ENCODE assay signal across 25 cellular contexts in genomic region chr5:157285310-157286035, GRCh38. TPM values are rescaled to one million over a fixed set of nuclear protein-coding genes. Genes with fewer than 3 reads are reported as not detected.
DNase-seq lines count a peak whose midpoint lies in the region; ATAC-seq, FAIRE-seq and TF ChIP-seq lines count a peak whose summit lies in the region.
"Had no signal": no experiment of that assay in that cellular context is flagged by ENCODE, and none has a peak within 500 bp of the region (broad histone marks: within the 10 kb centered on the region; RNA-seq: fewer than 3 reads in every experiment).

No MANE protein-coding gene starts in this region.

- intact Hi-C loops in left ventricle myocardium superior (cut with micrococcal nuclease): no loop called here

- no peak for TF ChIP-seq CTCF in osteocyte (IDR thresholded peaks at IDR 0.05)

- H3K36me3 ChIP-seq in Karpas-422 (ENCODE audit: insufficient read depth, low read length): peaks cover 37% of the 10 kb centered on the region
- H3K36me3 ChIP-seq: colonic mucosa, suprapubic skin had no signal

- peaks cover 15% of the 10 kb centered on the region for H3K36me3 Mint-ChIP-seq in activated naive CD8-positive, alpha-beta T cell
- peaks cover 4% of the 10 kb centered on the region for H3K36me3 Mint-ChIP-seq in osteocyte (ENCODE audit: unreplicated experiment)

- no peaks in the 10 kb centered on the region for H3K27me3 Mint-ChIP-seq in activated naive CD8-positive, alpha-beta T cell
- H3K27me3 Mint-ChIP-seq in osteocyte (ENCODE audit: unreplicated experiment): no peaks in the 10 kb centered on the region

- no peak overlapping the region for H3K9ac ChIP-seq in Karpas-422 (ENCODE audit: low read length)

- DNase-seq in DMS79 treated with DMSO at 0.1 percent for 48 hours (lab: John Stamatoyannopoulos, UW) (peak; percentile 62), left ventricle myocardium superior (no peak), osteocyte (ENCODE audit: extremely low spot score, unreplicated experiment) (peak; percentile 51), frontal cortex (ENCODE audit: low spot score in 2 of 2) (no peak), Karpas-422 (no peak)
- DNase-seq: activated CD8-positive, alpha-beta T cell treated with anti-CD3 and anti-CD28 coated beads, Interleukin-2, amount 10 ng/mL, durations not matched to agents 7 days and 5 days; AML-193; colonic mucosa; KBM-7; kidney glomerular epithelial cell; mucosa of descending colon; MV-4-11; NCI-H2081; NCI-H510A; SIG-M5; stimulated activated CD4-positive, alpha-beta T cell treated with anti-CD3 and anti-CD28 coated beads, Interleukin-2, amount 100 ng/mL, for 24 hours; T-helper 2 cell; WERI-Rb-1 had no signal

- H3K4me2 ChIP-seq in Karpas-422 (ENCODE audit: low read depth, low read length, poor library complexity, severe bottlenecking): no peak overlapping the region

- peaks cover 34% of the 10 kb centered on the region for H3K4me1 ChIP-seq in Karpas-422 (ENCODE audit: low read length)
- H3K4me1 ChIP-seq: colonic mucosa, HAP-1, suprapubic skin had no signal

- FAIRE-seq in frontal cortex (lab: Jason Lieb, UNC): no peak
- FAIRE-seq: endothelial cell of umbilical vein had no signal

- H3K27ac Mint-ChIP-seq in activated naive CD8-positive, alpha-beta T cell: peak overlapping the region; percentile 41
- no peak overlapping the region for H3K27ac Mint-ChIP-seq in osteocyte (ENCODE audit: unreplicated experiment)
- H3K27ac Mint-ChIP-seq: activated CD8-positive, alpha-beta T cell treated with anti-CD3 and anti-CD28 coated beads, Interleukin-2, amount 10 ng/mL, durations not matched to agents 7 days and 5 days had no signal

- H4K20me1 ChIP-seq in Karpas-422 (ENCODE audit: insufficient read depth, low read depth, low read length): no peaks in the 10 kb centered on the region; the same call in 1 of the 2 replicates

- no peaks in the 10 kb centered on the region for H3K27me3 ChIP-seq in Karpas-422 (ENCODE audit: low read length)
- H3K27me3 ChIP-seq: colonic mucosa, suprapubic skin had no signal

- H3K9me3 Mint-ChIP-seq in activated naive CD8-positive, alpha-beta T cell (ENCODE audit: low read depth): peaks cover 4% of the 10 kb centered on the region
- no peaks in the 10 kb centered on the region for H3K9me3 Mint-ChIP-seq in osteocyte (ENCODE audit: unreplicated experiment)

- ATAC-seq in left ventricle myocardium superior (peak; percentile 24), HG02840 (IDR thresholded peaks at IDR 0.05; ENCODE audit: low FRiP score, unreplicated experiment) (no peak)
- ATAC-seq: activated CD8-positive, alpha-beta T cell treated with anti-CD3 and anti-CD28 coated beads, Interleukin-2, amount 10 ng/mL, durations not matched to agents 7 days and 5 days; mucosa of descending colon had no signal

- H3K4me1 Mint-ChIP-seq in activated naive CD8-positive, alpha-beta T cell (ENCODE audit: low read depth): peaks cover 86% of the 10 kb centered on the region
- peaks cover 19% of the 10 kb centered on the region for H3K4me1 Mint-ChIP-seq in osteocyte (ENCODE audit: unreplicated experiment)

- no peak overlapping the region for H3K27ac ChIP-seq in Karpas-422 (ENCODE audit: low read length)
- H3K27ac ChIP-seq: colonic mucosa, HL-60, suprapubic skin, WERI-Rb-1 had no signal

- no peak overlapping the region for H3K4me3 Mint-ChIP-seq in activated naive CD8-positive, alpha-beta T cell
- H3K4me3 Mint-ChIP-seq in osteocyte (ENCODE audit: unreplicated experiment): no peak overlapping the region
- H3K4me3 Mint-ChIP-seq: activated CD8-positive, alpha-beta T cell treated with anti-CD3 and anti-CD28 coated beads, Interleukin-2, amount 10 ng/mL, durations not matched to agents 7 days and 5 days; activated T-helper 1 cell treated with anti-CD3 and anti-CD28 coated beads, Interleukin-12 subunit alpha, Interleukin-12 subunit beta, Interleukin-2, Interleukin-4 antibody, amounts not matched to agents 30 ng/mL and 10 ng/mL and 1 ng/mL, durations not matched to agents 14 hours and 24 hours and 36 hours had no signal

- no peak overlapping the region for H2AFZ ChIP-seq in Karpas-422 (ENCODE audit: low read length)

- no peaks in the 10 kb centered on the region for H3K9me2 ChIP-seq in Karpas-422 (replicated peaks; ENCODE audit: insufficient read depth, low read length)

- peaks cover 78% of the 10 kb centered on the region for H3K79me2 ChIP-seq in Karpas-422 (ENCODE audit: low read length)

- no peak overlapping the region for H3K4me3 ChIP-seq in Karpas-422 (ENCODE audit: low read length)
- H3K4me3 ChIP-seq: colonic mucosa, HAP-1, mucosa of descending colon, suprapubic skin had no signal

- no peaks in the 10 kb centered on the region for H3K9me3 ChIP-seq in Karpas-422 (ENCODE audit: low read length)
- H3K9me3 ChIP-seq: colonic mucosa, HAP-1, mucosa of descending colon, suprapubic skin had no signal

RNA-seq across cellular contexts. Expression of gene CYFIP2, which starts 19.6 kb away (rescaled TPM):
- total RNA-seq in left ventricle myocardium superior: 33.3 TPM
- 26.4 and 33.4 TPM in 2 replicates for total RNA-seq in osteocyte
- total RNA-seq in frontal cortex: 71.7 TPM
- 355 and 517 TPM in 2 replicates for total RNA-seq in Karpas-422 (2014; rRNA removed; shearing (Covaris generic); ENCODE audit: low replicate concordance)

Comparison
In these comparisons a context has a peak if more than half of its experiments do, and no peak if none do; other contexts are left out.
1. DNase-seq: peak in DMS79 treated with DMSO at 0.1 percent for 48 hours (single experiment) and osteocyte (single experiment); none in left ventricle myocardium superior (single experiment), frontal cortex (0 of 2) and Karpas-422 (single experiment).